Comparison of ENCODE assay signal across 15 cellular contexts in genomic region chr2:219851801-219852481, GRCh38.
DNase-seq lines count a peak whose midpoint lies in the region; ATAC-seq, FAIRE-seq and TF ChIP-seq lines count a peak whose summit lies in the region.
"Had no signal": no experiment of that assay in that cellular context is flagged by ENCODE, and none has a peak within 500 bp of the region (broad histone marks: within the 10 kb centered on the region; RNA-seq: fewer than 3 reads in every experiment).

No MANE protein-coding gene starts in this region.

- H3K4me3 Mint-ChIP-seq in WTC11: peak overlapping the region; percentile 11; the same call in 1 of the 2 replicates
- H3K4me3 Mint-ChIP-seq: naive thymus-derived CD4-positive, alpha-beta T cell had no signal

- POLR2A ChIA-PET in WTC11 (lab: Charles Lee): no interaction called here

- no peaks in the 10 kb centered on the region for H3K9me3 ChIP-seq in skeletal muscle tissue (ENCODE audit: control insufficient read depth in 3 of 3, low read length in 3 of 3)
- H3K9me3 ChIP-seq: Caco-2, tibial artery had no signal

- CTCF ChIA-PET in WTC11 (lab: Charles Lee): interaction anchor here (0.6 to 2.2 kb wide), 8 partner anchors 9 to 169 kb away, joined by 3 to 19 read pairs (median 3); no protein-coding TSS in a partner anchor

- H3K36me3 ChIP-seq in skeletal muscle tissue (ENCODE audit: control insufficient read depth in 3 of 3, insufficient read depth in 3 of 3, low read length in 3 of 3): no peaks in the 10 kb centered on the region
- H3K36me3 ChIP-seq: tibial artery had no signal

- ATAC-seq in WTC11 (peak; percentile 5), left ventricle myocardium superior (peak; percentile 61), GM21515 (IDR thresholded peaks at IDR 0.05; ENCODE audit: unreplicated experiment) (no peak), HG03378 (IDR thresholded peaks at IDR 0.05; ENCODE audit: unreplicated experiment) (no peak)
- ATAC-seq: naive thymus-derived CD4-positive, alpha-beta T cell had no signal

- H3K27me3 ChIP-seq in skeletal muscle tissue (ENCODE audit: control insufficient read depth in 3 of 3, insufficient read depth in 3 of 3, low read length in 3 of 3): peaks cover 0 to 11% (median 8%) of the 10 kb centered on the region in 3 donors

- no peaks in the 10 kb centered on the region for H3K36me3 Mint-ChIP-seq in WTC11
- H3K36me3 Mint-ChIP-seq: naive thymus-derived CD4-positive, alpha-beta T cell had no signal

- H3K4me1 ChIP-seq in skeletal muscle tissue (ENCODE audit: control insufficient read depth in 3 of 3, insufficient read depth in 3 of 3, low read length in 3 of 3): peaks cover 0 to 7% (median 0%) of the 10 kb centered on the region in 3 donors
- H3K4me1 ChIP-seq: Caco-2 had no signal

- intact Hi-C loops in left ventricle myocardium superior (cut with micrococcal nuclease): no loop called here

- TF ChIP-seq CTCF in WTC11 (IDR thresholded peaks at IDR 0.05): no peak

- peak overlapping the region; percentile 40 to 59 (median 47) for H3K4me3 ChIP-seq in skeletal muscle tissue (ENCODE audit: low read length in 3 of 3)
- H3K4me3 ChIP-seq: tibial artery had no signal

- no peak overlapping the region for H3K27ac Mint-ChIP-seq in WTC11
- H3K27ac Mint-ChIP-seq: naive thymus-derived CD4-positive, alpha-beta T cell had no signal

- peaks cover 18% of the 10 kb centered on the region for H3K4me1 Mint-ChIP-seq in WTC11
- H3K4me1 Mint-ChIP-seq: naive thymus-derived CD4-positive, alpha-beta T cell had no signal

- peak; percentile 93 for FAIRE-seq in H54 (lab: Jason Lieb, UNC)
- FAIRE-seq: frontal cortex had no signal

- no peak for TF ChIP-seq POLR2A in H54 (IDR thresholded peaks at IDR 0.05; ENCODE audit: low read depth, low read length)

- peak; percentile 84 for DNase-seq in H54 (ENCODE audit: insufficient read length, low spot score)
- peak; percentile 22 for DNase-seq in WTC11 (ENCODE audit: low spot score)
- DNase-seq in left ventricle myocardium superior: peak; percentile 36
- no peak for DNase-seq in activated CD4-positive, alpha-beta T cell treated with anti-CD3 and anti-CD28 coated beads, Interleukin-2, amount 50 U/mL, for 48 hours
- no peak for DNase-seq in NOMO-1 (lab: John Stamatoyannopoulos, UW; ENCODE audit: unreplicated experiment in 2 of 2)
- DNase-seq: naive thymus-derived CD4-positive, alpha-beta T cell; NCI-H1694 treated with DMSO at 0.1 percent for 48 hours; SHP77; stimulated activated CD4-positive, alpha-beta T cell treated with anti-CD3 and anti-CD28 coated beads, Interleukin-2, amount 100 ng/mL, for 24 hours; tibial artery had no signal

- H3K27ac ChIP-seq in skeletal muscle tissue (ENCODE audit: low read depth, low read length): no peak overlapping the region
- H3K27ac ChIP-seq: tibial artery had no signal

- H3K9me3 Mint-ChIP-seq in WTC11: no peaks in the 10 kb centered on the region

- peak overlapping the region in 2 of 3 donors; percentile 16 to 57 for H3K9ac ChIP-seq in skeletal muscle tissue (ENCODE audit: low read depth in 1 of 3, low read length in 3 of 3)

- peaks cover 47% of the 10 kb centered on the region for H3K27me3 Mint-ChIP-seq in WTC11 (ENCODE audit: low read depth)

TF ChIP-seq in WTC11, 78 proteins besides CTCF, POLR2A, EP300 and RAD21:
- TF ChIP-seq ZNF232 (CRISPR knock-in tag; IDR thresholded peaks at IDR 0.05) (no peak), NR2C2 (CRISPR knock-in tag; IDR thresholded peaks at IDR 0.05) (no peak), E2F5 (CRISPR knock-in tag; IDR thresholded peaks at IDR 0.05) (no peak), ZNF423 (CRISPR knock-in tag; IDR thresholded peaks at IDR 0.05) (no peak), PREB (CRISPR knock-in tag; IDR thresholded peaks at IDR 0.05; ENCODE audit: borderline replicate concordance) (no peak), ZBTB43 (CRISPR knock-in tag; IDR thresholded peaks at IDR 0.05) (no peak), ZNF263 (CRISPR knock-in tag; IDR thresholded peaks at IDR 0.05; ENCODE audit: low read depth) (no peak)

Comparison
In these comparisons a context has a peak if more than half of its experiments do, and no peak if none do; other contexts are left out.
1. DNase-seq: peak in H54 (single experiment), WTC11 (single experiment) and left ventricle myocardium superior (single experiment); none in activated CD4-positive, alpha-beta T cell treated with anti-CD3 and anti-CD28 coated beads, Interleukin-2, amount 50 U/mL, for 48 hours (0 of 2) and NOMO-1 (0 of 2).
2. ATAC-seq: peak in WTC11 (single experiment) and left ventricle myocardium superior (single experiment); none in GM21515 (single experiment) and HG03378 (single experiment).